ENCODE assay signal across 17 cellular contexts in genomic region chr10:24926549-24926948, GRCh38.
"Had no signal": no experiment of that assay in that cellular context is flagged by ENCODE, and none has a peak within 500 bp of the region (broad histone marks: within the 10 kb centered on the region; RNA-seq: fewer than 3 reads in every experiment).

No MANE protein-coding gene starts in this region.

- H3K27ac ChIP-seq: epithelial cell of prostate, esophagus muscularis mucosa, gastroesophageal sphincter, suprapubic skin, thyroid gland had no signal

- H3K9me3 ChIP-seq: esophagus muscularis mucosa, suprapubic skin, thyroid gland had no signal

- ATAC-seq: effector memory CD8-positive, alpha-beta T cell; gastroesophageal sphincter; natural killer cell; stimulated activated effector memory CD8-positive, alpha-beta T cell treated with anti-CD3 and anti-CD28 coated beads, Interleukin-12 subunit alpha, Interleukin-12 subunit beta, amount 100 ng/mL, for 72 hours; stimulated activated naive CD8-positive, alpha-beta T cell treated with anti-CD3 and anti-CD28 coated beads, Interleukin-15, Interleukin-2, amounts not matched to agents 100 U/mL and 50 U/mL, for 24 hours had no signal

- H3K4me3 Mint-ChIP-seq: effector memory CD8-positive, alpha-beta T cell; immature natural killer cell; mesothelial cell of epicardium; natural killer cell; neural crest cell; stimulated activated effector memory CD8-positive, alpha-beta T cell treated with anti-CD3 and anti-CD28 coated beads, Interleukin-12 subunit alpha, Interleukin-12 subunit beta, amount 100 ng/mL, for 72 hours; type B pancreatic cell had no signal

- H3K4me1 ChIP-seq: suprapubic skin had no signal

- H3K27me3 ChIP-seq: esophagus muscularis mucosa, gastroesophageal sphincter, suprapubic skin, thyroid gland had no signal

- H3K27me3 Mint-ChIP-seq: effector memory CD8-positive, alpha-beta T cell; type B pancreatic cell had no signal

- DNase-seq: effector memory CD8-positive, alpha-beta T cell; foreskin fibroblast; glutamatergic neuron; immature natural killer cell; natural killer cell; stimulated activated CD4-positive, alpha-beta T cell treated with anti-CD3 and anti-CD28 coated beads, Interleukin-4, amount 100 ng/mL, for 1 hour; stimulated activated CD8-positive, alpha-beta memory T cell treated with anti-CD3 and anti-CD28 coated beads, Interleukin-4, amount 100 ng/mL, for 48 hours; stimulated activated naive CD8-positive, alpha-beta T cell treated with anti-CD3 and anti-CD28 coated beads, Interleukin-15, Interleukin-2, amounts not matched to agents 100 U/mL and 50 U/mL, for 24 hours; thyroid gland had no signal

- H3K27ac Mint-ChIP-seq: effector memory CD8-positive, alpha-beta T cell; mesothelial cell of epicardium; natural killer cell; stimulated activated effector memory CD8-positive, alpha-beta T cell treated with anti-CD3 and anti-CD28 coated beads, Interleukin-12 subunit alpha, Interleukin-12 subunit beta, amount 100 ng/mL, for 72 hours; type B pancreatic cell had no signal

- H3K36me3 Mint-ChIP-seq: stimulated activated effector memory CD8-positive, alpha-beta T cell treated with anti-CD3 and anti-CD28 coated beads, Interleukin-12 subunit alpha, Interleukin-12 subunit beta, amount 100 ng/mL, for 72 hours had no signal

- H3K36me3 ChIP-seq: esophagus muscularis mucosa, gastroesophageal sphincter, suprapubic skin, thyroid gland had no signal

- H3K4me3 ChIP-seq: esophagus muscularis mucosa, gastroesophageal sphincter, suprapubic skin, thyroid gland had no signal
